ENCODE assay signal across 1 cellular context in the genomic region with DNA sequence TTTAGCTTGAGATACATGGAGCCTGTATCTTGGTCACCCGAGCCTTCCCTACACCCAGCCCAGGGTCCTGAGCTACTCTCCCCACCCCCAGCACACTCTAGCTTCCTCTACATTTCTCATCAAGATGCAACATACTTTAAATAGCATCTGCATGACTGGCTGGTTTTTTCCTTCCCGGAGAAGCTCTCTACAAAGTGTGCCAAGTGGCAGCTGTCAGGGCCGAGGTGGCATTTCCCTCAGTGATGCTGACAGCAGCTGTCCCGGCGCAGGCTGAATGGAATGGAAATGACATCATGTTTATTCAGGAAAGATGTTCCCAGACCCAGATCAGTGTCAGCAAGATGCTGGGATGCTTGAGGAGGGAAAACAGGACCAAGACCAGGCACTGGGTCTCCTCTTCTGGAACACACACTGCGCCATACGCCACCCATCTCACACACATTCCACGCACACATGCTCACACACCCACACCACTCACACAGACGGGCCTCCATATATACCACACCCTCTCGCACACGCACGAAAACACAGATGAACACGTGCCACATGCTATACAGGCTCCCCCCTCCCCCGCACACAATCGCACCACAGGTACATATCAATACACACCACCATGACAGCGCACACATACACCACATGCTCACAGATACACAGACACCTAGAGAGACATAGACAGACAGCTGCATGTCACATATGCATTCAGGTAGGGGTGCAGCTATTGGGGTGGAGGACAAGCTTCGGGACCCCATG.
TF ChIP-seq lines count a peak whose summit lies in the region.

No MANE protein-coding gene starts in this region.

TF ChIP-seq in GM23338, 12 proteins besides CTCF, POLR2A, EP300 and RAD21:
- TF ChIP-seq CREB1 (CRISPR knock-in tag; IDR thresholded peaks at IDR 0.05; ENCODE audit: low read depth) = no peak
- TF ChIP-seq STAT1 (IDR thresholded peaks at IDR 0.05; ENCODE audit: unreplicated experiment) = no peak
- TF ChIP-seq JUNB (IDR thresholded peaks at IDR 0.05; ENCODE audit: unreplicated experiment) = no peak
- TF ChIP-seq, protein P1, sequence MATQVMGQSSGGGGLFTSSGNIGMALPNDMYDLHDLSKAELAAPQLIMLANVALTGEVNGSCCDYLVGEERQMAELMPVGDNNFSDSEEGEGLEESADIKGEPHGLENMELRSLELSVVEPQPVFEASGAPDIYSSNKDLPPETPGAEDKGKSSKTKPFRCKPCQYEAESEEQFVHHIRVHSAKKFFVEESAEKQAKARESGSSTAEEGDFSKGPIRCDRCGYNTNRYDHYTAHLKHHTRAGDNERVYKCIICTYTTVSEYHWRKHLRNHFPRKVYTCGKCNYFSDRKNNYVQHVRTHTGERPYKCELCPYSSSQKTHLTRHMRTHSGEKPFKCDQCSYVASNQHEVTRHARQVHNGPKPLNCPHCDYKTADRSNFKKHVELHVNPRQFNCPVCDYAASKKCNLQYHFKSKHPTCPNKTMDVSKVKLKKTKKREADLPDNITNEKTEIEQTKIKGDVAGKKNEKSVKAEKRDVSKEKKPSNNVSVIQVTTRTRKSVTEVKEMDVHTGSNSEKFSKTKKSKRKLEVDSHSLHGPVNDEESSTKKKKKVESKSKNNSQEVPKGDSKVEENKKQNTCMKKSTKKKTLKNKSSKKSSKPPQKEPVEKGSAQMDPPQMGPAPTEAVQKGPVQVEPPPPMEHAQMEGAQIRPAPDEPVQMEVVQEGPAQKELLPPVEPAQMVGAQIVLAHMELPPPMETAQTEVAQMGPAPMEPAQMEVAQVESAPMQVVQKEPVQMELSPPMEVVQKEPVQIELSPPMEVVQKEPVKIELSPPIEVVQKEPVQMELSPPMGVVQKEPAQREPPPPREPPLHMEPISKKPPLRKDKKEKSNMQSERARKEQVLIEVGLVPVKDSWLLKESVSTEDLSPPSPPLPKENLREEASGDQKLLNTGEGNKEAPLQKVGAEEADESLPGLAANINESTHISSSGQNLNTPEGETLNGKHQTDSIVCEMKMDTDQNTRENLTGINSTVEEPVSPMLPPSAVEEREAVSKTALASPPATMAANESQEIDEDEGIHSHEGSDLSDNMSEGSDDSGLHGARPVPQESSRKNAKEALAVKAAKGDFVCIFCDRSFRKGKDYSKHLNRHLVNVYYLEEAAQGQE (IDR thresholded peaks at IDR 0.05; ENCODE audit: unreplicated experiment) = no peak
- TF ChIP-seq NANOG (IDR thresholded peaks at IDR 0.05; ENCODE audit: borderline replicate concordance) = no peak
- no peak for TF ChIP-seq EZH2 (IDR thresholded peaks at IDR 0.05; ENCODE audit: low read depth, unreplicated experiment)
- no peak for TF ChIP-seq EZH2phosphoT487 (IDR thresholded peaks at IDR 0.05; ENCODE audit: unreplicated experiment)
- TF ChIP-seq, protein P2, sequence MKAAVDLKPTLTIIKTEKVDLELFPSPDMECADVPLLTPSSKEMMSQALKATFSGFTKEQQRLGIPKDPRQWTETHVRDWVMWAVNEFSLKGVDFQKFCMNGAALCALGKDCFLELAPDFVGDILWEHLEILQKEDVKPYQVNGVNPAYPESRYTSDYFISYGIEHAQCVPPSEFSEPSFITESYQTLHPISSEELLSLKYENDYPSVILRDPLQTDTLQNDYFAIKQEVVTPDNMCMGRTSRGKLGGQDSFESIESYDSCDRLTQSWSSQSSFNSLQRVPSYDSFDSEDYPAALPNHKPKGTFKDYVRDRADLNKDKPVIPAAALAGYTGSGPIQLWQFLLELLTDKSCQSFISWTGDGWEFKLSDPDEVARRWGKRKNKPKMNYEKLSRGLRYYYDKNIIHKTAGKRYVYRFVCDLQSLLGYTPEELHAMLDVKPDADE (IDR thresholded peaks at IDR 0.05) = no peak
- no peak for TF ChIP-seq ZNF114 (CRISPR knock-in tag; IDR thresholded peaks at IDR 0.05)
- no peak for TF ChIP-seq POLR2AphosphoS5 (IDR thresholded peaks at IDR 0.05; ENCODE audit: low read depth)
- TF ChIP-seq ZNF331 (CRISPR knock-in tag; IDR thresholded peaks at IDR 0.05; ENCODE audit: low read depth) = no peak
